ENCODE assay signal across 12 cellular contexts in the genomic region with DNA sequence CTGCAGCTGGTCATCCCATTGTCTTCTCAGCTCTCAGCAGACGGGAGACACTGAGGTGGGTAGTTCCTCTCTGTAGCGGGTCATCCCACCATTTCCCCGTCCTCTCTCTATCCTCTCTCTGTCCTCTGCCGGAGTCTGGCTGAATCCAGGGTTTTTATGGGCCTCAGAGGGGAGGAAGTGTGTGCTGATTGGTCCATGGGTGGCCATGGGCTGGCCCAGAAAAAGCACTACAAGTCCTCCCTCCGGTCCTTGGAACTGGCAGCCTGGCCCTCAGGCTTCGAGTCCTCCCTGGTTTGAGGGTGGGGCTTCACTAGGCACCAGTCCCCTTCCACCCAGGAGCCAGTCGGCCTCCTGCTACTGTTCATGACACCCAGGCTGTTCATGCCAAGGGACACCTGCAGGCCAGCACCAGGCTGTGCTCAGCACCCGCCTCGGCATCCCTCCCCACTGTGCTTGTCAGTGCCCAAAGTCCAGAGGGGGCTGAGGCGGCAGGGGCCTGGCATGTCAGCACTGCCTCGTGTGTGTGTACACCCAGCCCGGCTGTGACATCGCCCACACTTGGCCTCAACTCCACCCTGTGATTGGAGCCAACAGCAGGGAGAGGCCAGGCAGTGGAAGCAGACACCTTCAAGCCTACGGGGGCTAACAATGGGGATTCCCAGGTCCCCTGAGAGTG. TPM values are rescaled to one million over a fixed set of nuclear protein-coding genes. Genes with fewer than 3 reads are reported as not detected.
A peak's percentile ranks its signal among the peaks of the same experiment; 100 is the strongest.
DNase-seq lines count a peak whose midpoint lies in the region; ATAC-seq and TF ChIP-seq lines count a peak whose summit lies in the region.
"Had no signal": no experiment of that assay in that cellular context is flagged by ENCODE, and none has a peak within 500 bp of the region (broad histone marks: within the 10 kb centered on the region; RNA-seq: fewer than 3 reads in every experiment).

No MANE protein-coding gene starts in this region.

- no peaks in the 10 kb centered on the region for H3K9me2 ChIP-seq in Karpas-422 (replicated peaks; ENCODE audit: insufficient read depth, low read length)

- peaks cover 6% of the 10 kb centered on the region for H3K36me3 Mint-ChIP-seq in activated naive CD8-positive, alpha-beta T cell

- peak overlapping the region; percentile 91 for H3K4me3 Mint-ChIP-seq in activated naive CD8-positive, alpha-beta T cell

- H3K9me3 Mint-ChIP-seq in activated naive CD8-positive, alpha-beta T cell (ENCODE audit: low read depth) = no peaks in the 10 kb centered on the region

- H2AFZ ChIP-seq in parathyroid adenoma = peak overlapping the region; percentile 50
- H2AFZ ChIP-seq in Karpas-422 (ENCODE audit: low read length) = no peak overlapping the region

- H3K9me3 ChIP-seq in BLaER1 (no peaks in the 10 kb centered on the region), parathyroid adenoma (ENCODE audit: control insufficient read depth, low read length) (no peaks in the 10 kb centered on the region), Karpas-422 (ENCODE audit: low read length) (no peaks in the 10 kb centered on the region)

- H3K4me2 ChIP-seq in BLaER1 = peak overlapping the region; percentile 2; the same call in 1 of the 2 replicates
- no peak overlapping the region for H3K4me2 ChIP-seq in parathyroid adenoma (ENCODE audit: low read length)
- no peak overlapping the region for H3K4me2 ChIP-seq in Karpas-422 (ENCODE audit: low read depth, low read length, poor library complexity, severe bottlenecking)

- peaks cover 92% of the 10 kb centered on the region for H3K4me1 Mint-ChIP-seq in activated naive CD8-positive, alpha-beta T cell (ENCODE audit: low read depth)

- H3K27ac ChIP-seq in BLaER1 = no peak overlapping the region
- no peak overlapping the region for H3K27ac ChIP-seq in parathyroid adenoma
- H3K27ac ChIP-seq in Karpas-422 (ENCODE audit: low read length) = no peak overlapping the region
- H3K27ac ChIP-seq: cardiac muscle cell had no signal

- H3K27me3 ChIP-seq in BLaER1 (no peaks in the 10 kb centered on the region), parathyroid adenoma (ENCODE audit: control insufficient read depth, insufficient read depth, low read length) (no peaks in the 10 kb centered on the region), Karpas-422 (ENCODE audit: low read length) (no peaks in the 10 kb centered on the region)
- H3K27me3 ChIP-seq: cardiac muscle cell had no signal

- H3K27ac Mint-ChIP-seq in activated naive CD8-positive, alpha-beta T cell = peak overlapping the region; percentile 98

- H3K4me1 ChIP-seq in BLaER1 (peaks cover 45% of the 10 kb centered on the region), parathyroid adenoma (no peaks in the 10 kb centered on the region), Karpas-422 (ENCODE audit: low read length) (peaks cover 11% of the 10 kb centered on the region)

- no peaks in the 10 kb centered on the region for H3K27me3 Mint-ChIP-seq in activated naive CD8-positive, alpha-beta T cell

- DNase-seq in activated CD4-positive, alpha-beta T cell treated with anti-CD3 and anti-CD28 coated beads, Interleukin-2, amount 50 U/mL, for 1 hour = peak; percentile 34
- no peak for DNase-seq in Karpas-422
- DNase-seq in mucosa of gallbladder (ENCODE audit: low spot score) = no peak
- DNase-seq: islet precursor cell, NCI-H226, occipital lobe had no signal

- no peak overlapping the region for H3K4me3 ChIP-seq in BLaER1
- no peak overlapping the region for H3K4me3 ChIP-seq in parathyroid adenoma (ENCODE audit: low read depth, low read length)
- H3K4me3 ChIP-seq in Karpas-422 (ENCODE audit: low read length) = no peak overlapping the region
- H3K4me3 ChIP-seq: cardiac muscle cell had no signal

- H3K36me3 ChIP-seq in BLaER1 = peaks cover 23% of the 10 kb centered on the region
- no peaks in the 10 kb centered on the region for H3K36me3 ChIP-seq in parathyroid adenoma (ENCODE audit: control insufficient read depth, insufficient read depth, low read length)
- no peaks in the 10 kb centered on the region for H3K36me3 ChIP-seq in Karpas-422 (ENCODE audit: insufficient read depth, low read length)
- H3K36me3 ChIP-seq: cardiac muscle cell had no signal

- H4K20me1 ChIP-seq in BLaER1 = no peaks in the 10 kb centered on the region
- H4K20me1 ChIP-seq in Karpas-422 (ENCODE audit: insufficient read depth, low read depth, low read length) = no peaks in the 10 kb centered on the region

- no peak for TF ChIP-seq CTCF in parathyroid adenoma (IDR thresholded peaks at IDR 0.05)

- no peak for ATAC-seq in HG03457 (IDR thresholded peaks at IDR 0.05; ENCODE audit: unreplicated experiment)
- ATAC-seq in HG03175 (IDR thresholded peaks at IDR 0.05; ENCODE audit: unreplicated experiment) = no peak

- H3K79me2 ChIP-seq in parathyroid adenoma (no peaks in the 10 kb centered on the region), Karpas-422 (ENCODE audit: low read length) (no peaks in the 10 kb centered on the region)

- H3K9ac ChIP-seq in BLaER1 (no peak overlapping the region), parathyroid adenoma (no peak overlapping the region), Karpas-422 (ENCODE audit: low read length) (no peak overlapping the region)

RNA-seq across cellular contexts. Expression of a gene that starts 23.0 kb away (rescaled TPM):
- 2.4 and 8.3 TPM in 2 replicates for total RNA-seq in Karpas-422 (2014; rRNA removed; shearing (Covaris generic); ENCODE audit: low replicate concordance)
- total RNA-seq in mucosa of gallbladder = 6.0 TPM
